Comparison of ENCODE assay signal across 11 cellular contexts in the genomic region with DNA sequence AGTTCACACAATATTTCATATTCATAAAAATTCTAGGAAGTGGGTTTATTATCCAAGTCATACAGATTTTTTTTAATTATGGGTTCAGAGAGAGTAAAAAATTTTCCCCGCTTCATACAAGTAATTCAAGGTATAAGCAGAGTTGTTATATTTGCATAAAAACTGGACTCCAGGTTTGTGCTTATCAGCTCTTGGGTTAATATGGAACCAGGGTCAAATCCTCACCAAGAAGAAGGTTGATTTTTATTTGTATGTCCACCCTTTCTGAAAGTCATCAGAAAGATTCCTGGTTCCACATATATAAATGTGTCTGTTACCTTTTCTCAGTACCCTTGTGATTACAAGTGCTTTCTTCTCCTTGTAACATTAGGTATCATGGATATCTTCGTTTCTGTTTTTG.
"Had no signal": no experiment of that assay in that cellular context is flagged by ENCODE, and none has a peak within 500 bp of the region (broad histone marks: within the 10 kb centered on the region; RNA-seq: fewer than 3 reads in every experiment).

No MANE protein-coding gene starts in this region.

- H2AFZ ChIP-seq: GM23248 had no signal

- H3K9me3 ChIP-seq: HAP-1 had no signal

- H3K4me1 ChIP-seq: HAP-1 had no signal

- DNase-seq: GM23248, GOT3, H7, H9, HCEC 1CT, HFFc6 had no signal

- FAIRE-seq: H1, H54 had no signal

- H3K36me3 ChIP-seq: HAP-1 had no signal

- H3K4me2 ChIP-seq: GM23338 had no signal

- ATAC-seq: GM23338, HCT116 had no signal

- H3K27ac ChIP-seq: GM23248 had no signal

- H3K9ac ChIP-seq: GM23248 had no signal

- H3K4me3 ChIP-seq: GM23248, GM23338, HAP-1 had no signal
